In genomic region chr10:69650589-69651261, GRCh38 we compare ENCODE assay signal across 19 cellular contexts. TPM values are rescaled to one million over a fixed set of nuclear protein-coding genes. Genes with fewer than 3 reads are reported as not detected.
DNase-seq lines count a peak whose midpoint lies in the region; TF ChIP-seq lines count a peak whose summit lies in the region.
"Had no signal": no experiment of that assay in that cellular context is flagged by ENCODE, and none has a peak within 500 bp of the region (broad histone marks: within the 10 kb centered on the region; RNA-seq: fewer than 3 reads in every experiment).

No MANE protein-coding gene starts in this region.

- no peak overlapping the region for H3K4me2 ChIP-seq in neuronal stem cell (ENCODE audit: insufficient read depth, low read length, poor library complexity, severe bottlenecking)
- H3K4me2 ChIP-seq: A549 had no signal

- no peak overlapping the region for H3K14ac ChIP-seq in neuronal stem cell (ENCODE audit: low read length)

- H3K9me3 Mint-ChIP-seq in activated CD4-positive, alpha-beta T cell treated with anti-CD3 and anti-CD28 coated beads, Interleukin-2, amount 10 ng/mL, durations not matched to agents 7 days and 5 days, result no peaks in the 10 kb centered on the region

- no peak overlapping the region for H2BK5ac ChIP-seq in neuronal stem cell (ENCODE audit: low read length)

- no peak overlapping the region for H3K18ac ChIP-seq in neuronal stem cell (ENCODE audit: low read length)

- peak overlapping the region; percentile 80 for H2AK5ac ChIP-seq in neuronal stem cell (ENCODE audit: low read depth, low read length)

- H2BK12ac ChIP-seq in neuronal stem cell (ENCODE audit: low read length), result no peak overlapping the region

- H2BK120ac ChIP-seq in neuronal stem cell (ENCODE audit: low read depth, low read length), result no peak overlapping the region

- peaks cover 11 to 32% of the 10 kb centered on the region in 2 donors for H3K4me1 ChIP-seq in neuronal stem cell (ENCODE audit: control insufficient read depth in 2 of 2, insufficient read depth in 1 of 2, low read depth in 1 of 2, low read length in 2 of 2)
- H3K4me1 ChIP-seq: A549, pancreas, Peyer's patch, right lobe of liver had no signal

- POLR2A ChIA-PET in activated CD4-positive, alpha-beta T cell treated with anti-CD3 and anti-CD28 coated beads, Interleukin-2, amount 10 ng/mL, durations not matched to agents 7 days and 5 days (lab: Charles Lee), result no interaction called here

- no peak overlapping the region for H3K4ac ChIP-seq in neuronal stem cell (ENCODE audit: low read length)

- H4K8ac ChIP-seq in neuronal stem cell (ENCODE audit: low read depth, low read length), result no peak overlapping the region

- H3K4me1 Mint-ChIP-seq in activated CD4-positive, alpha-beta T cell treated with anti-CD3 and anti-CD28 coated beads, Interleukin-2, amount 10 ng/mL, durations not matched to agents 7 days and 5 days, result peaks cover 25% of the 10 kb centered on the region
- H3K4me1 Mint-ChIP-seq: naive B cell had no signal

- H3K27ac ChIP-seq in neuronal stem cell (replicated peaks; ENCODE audit: low read length) (no peak overlapping the region), WERI-Rb-1 (no peak overlapping the region)
- H3K27ac ChIP-seq: A549, dorsolateral prefrontal cortex, epithelial cell of prostate, pancreas, Peyer's patch, right lobe of liver had no signal

- no peak overlapping the region for H3K4me3 ChIP-seq in neuronal stem cell (ENCODE audit: low read length in 2 of 2)
- H3K4me3 ChIP-seq in WERI-Rb-1 (ENCODE audit: low read depth, low read length), result no peak overlapping the region
- H3K4me3 ChIP-seq: A549, dorsolateral prefrontal cortex, pancreas, Peyer's patch, right lobe of liver had no signal

- CTCF ChIA-PET in activated CD4-positive, alpha-beta T cell treated with anti-CD3 and anti-CD28 coated beads, Interleukin-2, amount 10 ng/mL, durations not matched to agents 7 days and 5 days (lab: Charles Lee), result interaction anchor here (0.9 to 1.5 kb wide), 3 partner anchors 9 to 23 kb away, joined by 3 read pairs; no protein-coding TSS in a partner anchor

- no peak overlapping the region for H2BK15ac ChIP-seq in neuronal stem cell (ENCODE audit: low read length)

- no peak overlapping the region for H3K4me3 Mint-ChIP-seq in activated CD4-positive, alpha-beta T cell treated with anti-CD3 and anti-CD28 coated beads, Interleukin-2, amount 10 ng/mL, durations not matched to agents 7 days and 5 days

- H3K9ac ChIP-seq in neuronal stem cell (ENCODE audit: low read depth, low read length, poor library complexity), result no peak overlapping the region

- TF ChIP-seq CTCF in WERI-Rb-1 (IDR thresholded peaks at IDR 0.05; ENCODE audit: low read depth, low read length), result no peak

- H3K27me3 ChIP-seq in neuronal stem cell (ENCODE audit: control insufficient read depth in 3 of 3, insufficient read depth in 3 of 3, low read depth in 1 of 3, low read length in 3 of 3) (peaks cover 0 to 15% (median 0%) of the 10 kb centered on the region in 3 experiments), WERI-Rb-1 (ENCODE audit: insufficient read depth, low read depth, severe bottlenecking) (no peaks in the 10 kb centered on the region)
- H3K27me3 ChIP-seq: pancreas, Peyer's patch, right lobe of liver had no signal

- DNase-seq in activated CD4-positive, alpha-beta T cell treated with anti-CD3 and anti-CD28 coated beads, Interleukin-2, amount 10 ng/mL, durations not matched to agents 7 days and 5 days, result peak; percentile 29
- DNase-seq in activated CD4-positive, alpha-beta T cell treated with anti-CD3 and anti-CD28 coated beads for 4 hours, result no peak
- peak; percentile 17 for DNase-seq in ELR (ENCODE audit: low read depth)
- DNase-seq in UCSD-AML1 (lab: John Stamatoyannopoulos, UW; ENCODE audit: unreplicated experiment), result peak; percentile 69
- no peak for DNase-seq in neuronal stem cell (ENCODE audit: low spot score)
- DNase-seq in AG20443 (ENCODE audit: low spot score), result no peak
- no peak for DNase-seq in GDM1 (lab: John Stamatoyannopoulos, UW)
- DNase-seq in WERI-Rb-1, result no peak
- DNase-seq: caudate nucleus, GOT3, naive B cell, NCI-H1417 treated with DMSO at 0.1 percent for 48 hours, Peyer's patch, right lobe of liver, substantia nigra had no signal

- H3K79me1 ChIP-seq in neuronal stem cell (ENCODE audit: low read depth, low read length), result no peaks in the 10 kb centered on the region

- WGBS in neuronal stem cell (ENCODE audit: extremely low coverage in 2 of 2, insufficient read length in 2 of 2, insufficient replicate concordance in 1 of 2), 2 donors, result no CpG with 5 or more reads among the region's 13 CpGs

- no peak overlapping the region for H4K91ac ChIP-seq in neuronal stem cell (ENCODE audit: low read depth, low read length, poor library complexity)

- no peak overlapping the region for H2AFZ ChIP-seq in neuronal stem cell (ENCODE audit: low read length)

- peak overlapping the region; percentile 73 for H3K27ac Mint-ChIP-seq in activated CD4-positive, alpha-beta T cell treated with anti-CD3 and anti-CD28 coated beads, Interleukin-2, amount 10 ng/mL, durations not matched to agents 7 days and 5 days
- H3K27ac Mint-ChIP-seq: naive B cell had no signal

- H3K23ac ChIP-seq in neuronal stem cell (ENCODE audit: low read depth, low read length, poor library complexity), result no peak overlapping the region

- no peaks in the 10 kb centered on the region for H3K36me3 Mint-ChIP-seq in activated CD4-positive, alpha-beta T cell treated with anti-CD3 and anti-CD28 coated beads, Interleukin-2, amount 10 ng/mL, durations not matched to agents 7 days and 5 days (ENCODE audit: low read depth)

- no peaks in the 10 kb centered on the region for H3K36me3 ChIP-seq in neuronal stem cell (replicated peaks in 1 of 2; ENCODE audit: control insufficient read depth in 2 of 2, insufficient read depth in 2 of 2, low read length in 2 of 2)
- H3K36me3 ChIP-seq in WERI-Rb-1, result no peaks in the 10 kb centered on the region
- H3K36me3 ChIP-seq: pancreas, Peyer's patch, right lobe of liver had no signal

- no peaks in the 10 kb centered on the region for H3K9me3 ChIP-seq in neuronal stem cell (replicated peaks in 1 of 2; ENCODE audit: control insufficient read depth in 2 of 2, insufficient read depth in 1 of 2, low read depth in 1 of 2, low read length in 2 of 2)
- no peaks in the 10 kb centered on the region for H3K9me3 ChIP-seq in WERI-Rb-1 (ENCODE audit: severe bottlenecking)
- H3K9me3 ChIP-seq: A549, pancreas, Peyer's patch, right lobe of liver had no signal

- peaks cover 1% of the 10 kb centered on the region for H3K27me3 Mint-ChIP-seq in activated CD4-positive, alpha-beta T cell treated with anti-CD3 and anti-CD28 coated beads, Interleukin-2, amount 10 ng/mL, durations not matched to agents 7 days and 5 days

RNA-seq across cellular contexts. Expression of gene FAM241B, which starts 20.7 kb away (rescaled TPM):
- 1 to 10 TPM; 3.4 to 4.2 TPM for total RNA-seq in activated CD4-positive, alpha-beta T cell treated with anti-CD3 and anti-CD28 coated beads, Interleukin-2, amount 10 ng/mL, durations not matched to agents 7 days and 5 days
- polyA plus RNA-seq in neuronal stem cell (2013, experiment 1 of 2), result 21.0 TPM
- 22.3 TPM for polyA plus RNA-seq in neuronal stem cell (2013, experiment 2 of 2)

Comparison
In these comparisons a context has a peak if more than half of its experiments do, and no peak if none do; other contexts are left out.
1. DNase-seq: peak in activated CD4-positive, alpha-beta T cell treated with anti-CD3 and anti-CD28 coated beads, Interleukin-2, amount 10 ng/mL, durations not matched to agents 7 days and 5 days (single experiment), ELR (single experiment) and UCSD-AML1 (single experiment); none in activated CD4-positive, alpha-beta T cell treated with anti-CD3 and anti-CD28 coated beads for 4 hours (0 of 2), neuronal stem cell (single experiment), AG20443 (single experiment), GDM1 (single experiment) and WERI-Rb-1 (single experiment).